ENCODE assay signal across 17 cellular contexts in the genomic region with DNA sequence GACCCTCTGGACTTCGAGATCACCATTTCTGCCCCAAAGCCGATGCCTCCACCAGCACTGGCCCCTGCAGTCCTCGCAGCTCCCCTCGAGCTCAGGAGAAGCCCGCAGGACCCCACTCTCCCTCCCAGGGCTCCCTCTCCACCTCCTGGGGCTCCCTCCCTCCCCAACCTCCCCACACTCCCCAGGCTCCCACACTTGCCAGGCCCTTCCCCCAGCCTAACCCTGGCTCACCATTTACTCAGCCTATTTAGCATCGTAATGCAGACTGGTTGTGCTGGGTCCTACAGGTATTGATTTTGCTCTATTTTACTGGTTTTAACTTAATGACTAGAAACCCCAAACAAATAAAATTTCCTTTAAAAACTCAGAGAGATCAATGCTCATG. TPM values are rescaled to one million over a fixed set of nuclear protein-coding genes. Genes with fewer than 3 reads are reported as not detected.
A peak's percentile ranks its signal among the peaks of the same experiment; 100 is the strongest.
DNase-seq lines count a peak whose midpoint lies in the region; ATAC-seq and TF ChIP-seq lines count a peak whose summit lies in the region.
"Had no signal": no experiment of that assay in that cellular context is flagged by ENCODE, and none has a peak within 500 bp of the region (broad histone marks: within the 10 kb centered on the region; RNA-seq: fewer than 3 reads in every experiment).

No MANE protein-coding gene starts in this region.

- no peaks in the 10 kb centered on the region for H3K27me3 Mint-ChIP-seq in endodermal cell (ENCODE audit: insufficient read depth)
- peaks cover 0 to 3% of the 10 kb centered on the region in 2 donors for H3K27me3 Mint-ChIP-seq in natural killer cell treated with Interleukin-12 subunit alpha and Interleukin-12 subunit beta and Interleukin-15 and Interleukin-18, amount 100 ng/mL, for 72 hours
- peaks cover 11% of the 10 kb centered on the region for H3K27me3 Mint-ChIP-seq in activated T-helper 17 cell treated with anti-CD3 and anti-CD28 coated beads, Interleukin-2, amount 50 U/mL, for 72 hours

- H3K9me3 Mint-ChIP-seq in endodermal cell = no peaks in the 10 kb centered on the region
- no peaks in the 10 kb centered on the region for H3K9me3 Mint-ChIP-seq in natural killer cell treated with Interleukin-12 subunit alpha and Interleukin-12 subunit beta and Interleukin-15 and Interleukin-18, amount 100 ng/mL, for 72 hours
- H3K9me3 Mint-ChIP-seq in activated T-helper 17 cell treated with anti-CD3 and anti-CD28 coated beads, Interleukin-2, amount 50 U/mL, for 72 hours = no peaks in the 10 kb centered on the region
- H3K9me3 Mint-ChIP-seq: CD14-positive monocyte; CD4-positive, alpha-beta memory T cell had no signal

- WGBS in endodermal cell (ENCODE audit: insufficient coverage in 1 of 2, insufficient read length in 1 of 2), 2 experiments = 89% methylated on average over 6 of the region's 6 CpGs; no CpG with 5 or more reads in 1 of the 2 experiments

- 0 out of 2 replicates have a peak overlapping the region, but pooled peaks have one; percentile 1 for H3K9ac ChIP-seq in BLaER1
- no peak overlapping the region for H3K9ac ChIP-seq in endodermal cell (ENCODE audit: extremely low read depth, low read length, poor library complexity, severe bottlenecking)

- peaks cover 5% of the 10 kb centered on the region for H3K4me1 Mint-ChIP-seq in endodermal cell
- no peaks in the 10 kb centered on the region for H3K4me1 Mint-ChIP-seq in natural killer cell treated with Interleukin-12 subunit alpha and Interleukin-12 subunit beta and Interleukin-15 and Interleukin-18, amount 100 ng/mL, for 72 hours (ENCODE audit: low read depth in 2 of 2)
- H3K4me1 Mint-ChIP-seq in activated T-helper 17 cell treated with anti-CD3 and anti-CD28 coated beads, Interleukin-2, amount 50 U/mL, for 72 hours = no peaks in the 10 kb centered on the region
- H3K4me1 Mint-ChIP-seq: B cell; CD14-positive monocyte; CD4-positive, alpha-beta memory T cell had no signal

- no peaks in the 10 kb centered on the region for H3K9me3 ChIP-seq in BLaER1
- H3K9me3 ChIP-seq in RWPE2 (ENCODE audit: severe bottlenecking) = no peaks in the 10 kb centered on the region
- no peaks in the 10 kb centered on the region for H3K9me3 ChIP-seq in endodermal cell (ENCODE audit: control insufficient read depth, low read length)

- H3K27me3 ChIP-seq in BLaER1 (no peaks in the 10 kb centered on the region), H7 (ENCODE audit: control insufficient read depth, insufficient read depth, low read length) (no peaks in the 10 kb centered on the region), RWPE2 (ENCODE audit: insufficient read depth, poor library complexity, severe bottlenecking) (no peaks in the 10 kb centered on the region), endodermal cell (ENCODE audit: control insufficient read depth, insufficient read depth, low read length, poor library complexity, severe bottlenecking) (no peaks in the 10 kb centered on the region)

- no peaks in the 10 kb centered on the region for H3K36me3 Mint-ChIP-seq in endodermal cell (ENCODE audit: low read depth)
- H3K36me3 Mint-ChIP-seq in natural killer cell treated with Interleukin-12 subunit alpha and Interleukin-12 subunit beta and Interleukin-15 and Interleukin-18, amount 100 ng/mL, for 72 hours = no peaks in the 10 kb centered on the region
- no peaks in the 10 kb centered on the region for H3K36me3 Mint-ChIP-seq in activated T-helper 17 cell treated with anti-CD3 and anti-CD28 coated beads, Interleukin-2, amount 50 U/mL, for 72 hours (ENCODE audit: low read depth)
- H3K36me3 Mint-ChIP-seq: CD14-positive monocyte; CD4-positive, alpha-beta memory T cell had no signal

- no peaks in the 10 kb centered on the region for H4K20me1 ChIP-seq in BLaER1

- peak overlapping the region; percentile 61 for H3K4me2 ChIP-seq in BLaER1

- no peak overlapping the region for H3K27ac Mint-ChIP-seq in endodermal cell
- H3K27ac Mint-ChIP-seq in natural killer cell treated with Interleukin-12 subunit alpha and Interleukin-12 subunit beta and Interleukin-15 and Interleukin-18, amount 100 ng/mL, for 72 hours = no peak overlapping the region
- no peak overlapping the region for H3K27ac Mint-ChIP-seq in activated T-helper 17 cell treated with anti-CD3 and anti-CD28 coated beads, Interleukin-2, amount 50 U/mL, for 72 hours
- H3K27ac Mint-ChIP-seq: B cell; CD14-positive monocyte; CD4-positive, alpha-beta memory T cell had no signal

- H3K4me3 ChIP-seq in BLaER1 = no peak overlapping the region
- H3K4me3 ChIP-seq in H7 (ENCODE audit: insufficient read depth, low read depth, low read length) = no peak overlapping the region
- no peak overlapping the region for H3K4me3 ChIP-seq in RWPE2 (ENCODE audit: severe bottlenecking)
- no peak overlapping the region for H3K4me3 ChIP-seq in endodermal cell (ENCODE audit: low read length)

- ATAC-seq in RWPE2 (ENCODE audit: low read depth) = no peak
- ATAC-seq in natural killer cell treated with Interleukin-12 subunit alpha and Interleukin-12 subunit beta and Interleukin-15 and Interleukin-18, amount 100 ng/mL, for 72 hours = no peak
- no peak for ATAC-seq in activated T-helper 17 cell treated with anti-CD3 and anti-CD28 coated beads, Interleukin-2, amount 50 U/mL, for 72 hours (replicated peaks)

- H3K4me1 ChIP-seq in BLaER1 = peaks cover 67% of the 10 kb centered on the region
- H3K4me1 ChIP-seq in RWPE2 (ENCODE audit: insufficient read depth, poor library complexity, severe bottlenecking) = no peaks in the 10 kb centered on the region
- no peaks in the 10 kb centered on the region for H3K4me1 ChIP-seq in endodermal cell (ENCODE audit: control insufficient read depth, insufficient read depth, low read length)

- TF ChIP-seq CTCF in RWPE2 (IDR thresholded peaks at IDR 0.05; ENCODE audit: poor library complexity, severe bottlenecking) = no peak
- TF ChIP-seq CTCF in endodermal cell (conservative IDR thresholded peaks at IDR 0.05) = no peak

- DNase-seq in H7 (peak; percentile 79), RWPE2 (ENCODE audit: low spot score) (peak; percentile 46), endodermal cell (peak; percentile 48), C1 segment of cervical spinal cord (lab: John Stamatoyannopoulos, UW) (no peak), SKM-1 (lab: John Stamatoyannopoulos, UW; ENCODE audit: unreplicated experiment) (no peak)
- DNase-seq in natural killer cell treated with Interleukin-12 subunit alpha and Interleukin-12 subunit beta and Interleukin-15 and Interleukin-18, amount 100 ng/mL, for 72 hours (ENCODE audit: low spot score) = no peak
- DNase-seq: 8988T; CD4-positive, alpha-beta memory T cell; DMS153; DMS79; GF-D8; IMR-90; KBM-7 had no signal

- H3K27ac ChIP-seq in BLaER1 (0 out of 2 replicates have a peak overlapping the region, but pooled peaks have one; percentile 18), RWPE2 (ENCODE audit: poor library complexity, severe bottlenecking) (no peak overlapping the region), endodermal cell (ENCODE audit: low read depth, low read length) (no peak overlapping the region)

- H3K4me3 Mint-ChIP-seq in endodermal cell = no peak overlapping the region
- H3K4me3 Mint-ChIP-seq in natural killer cell treated with Interleukin-12 subunit alpha and Interleukin-12 subunit beta and Interleukin-15 and Interleukin-18, amount 100 ng/mL, for 72 hours = no peak overlapping the region
- H3K4me3 Mint-ChIP-seq in activated T-helper 17 cell treated with anti-CD3 and anti-CD28 coated beads, Interleukin-2, amount 50 U/mL, for 72 hours = no peak overlapping the region
- H3K4me3 Mint-ChIP-seq: B cell; CD14-positive monocyte; CD4-positive, alpha-beta memory T cell had no signal

- H3K36me3 ChIP-seq in BLaER1 (no peaks in the 10 kb centered on the region), H7 (replicated peaks; ENCODE audit: control insufficient read depth, insufficient read depth, low read length) (no peaks in the 10 kb centered on the region), RWPE2 (ENCODE audit: low read depth) (no peaks in the 10 kb centered on the region), endodermal cell (ENCODE audit: control insufficient read depth, insufficient read depth, low read length) (no peaks in the 10 kb centered on the region)

RNA-seq across cellular contexts. Expression of gene TMEM250, which starts 23.7 kb away (rescaled TPM):
- total RNA-seq in H7 (2014; rRNA removed; shearing (Covaris generic)) = 50.7 and 66.1 TPM in 2 replicates
- 10 to 100 TPM; 56.4 to 58.4 TPM for total RNA-seq in endodermal cell
- 28.9 TPM for polyA plus RNA-seq in endodermal cell (2013, experiment 1 of 2)
- 28.8 TPM for polyA plus RNA-seq in endodermal cell (2013, experiment 2 of 2)
- total RNA-seq in natural killer cell treated with Interleukin-12 subunit alpha and Interleukin-12 subunit beta and Interleukin-15 and Interleukin-18, amount 100 ng/mL, for 72 hours = 10 to 100 TPM; 29.1 to 42.3 TPM
- total RNA-seq in activated T-helper 17 cell treated with anti-CD3 and anti-CD28 coated beads, Interleukin-2, amount 50 U/mL, for 72 hours = 10 to 100 TPM; 28.2 to 37.7 TPM

RNA-seq across cellular contexts. Expression of gene NACC2, which starts 47.3 kb away (rescaled TPM):
- 16.6 and 19.3 TPM in 2 replicates for total RNA-seq in H7 (2014; rRNA removed; shearing (Covaris generic))
- total RNA-seq in endodermal cell = 10 to 100 TPM; 12.4 to 16.7 TPM
- 6.4 TPM for polyA plus RNA-seq in endodermal cell (2013, experiment 1 of 2)
- polyA plus RNA-seq in endodermal cell (2013, experiment 2 of 2) = 6.8 TPM
- total RNA-seq in natural killer cell treated with Interleukin-12 subunit alpha and Interleukin-12 subunit beta and Interleukin-15 and Interleukin-18, amount 100 ng/mL, for 72 hours = 10 to 100 TPM; 19.2 to 21.1 TPM
- 1 to 10 TPM; 7.8 to 9.7 TPM for total RNA-seq in activated T-helper 17 cell treated with anti-CD3 and anti-CD28 coated beads, Interleukin-2, amount 50 U/mL, for 72 hours

Comparison
In these comparisons a context has a peak if more than half of its experiments do, and no peak if none do; other contexts are left out.
1. DNase-seq: peak in H7 (single experiment), RWPE2 (single experiment) and endodermal cell (single experiment); none in C1 segment of cervical spinal cord (0 of 14), natural killer cell treated with Interleukin-12 subunit alpha and Interleukin-12 subunit beta and Interleukin-15 and Interleukin-18, amount 100 ng/mL, for 72 hours (single experiment) and SKM-1 (single experiment).